Comparison of ENCODE assay signal across 8 cellular contexts in the genomic region with DNA sequence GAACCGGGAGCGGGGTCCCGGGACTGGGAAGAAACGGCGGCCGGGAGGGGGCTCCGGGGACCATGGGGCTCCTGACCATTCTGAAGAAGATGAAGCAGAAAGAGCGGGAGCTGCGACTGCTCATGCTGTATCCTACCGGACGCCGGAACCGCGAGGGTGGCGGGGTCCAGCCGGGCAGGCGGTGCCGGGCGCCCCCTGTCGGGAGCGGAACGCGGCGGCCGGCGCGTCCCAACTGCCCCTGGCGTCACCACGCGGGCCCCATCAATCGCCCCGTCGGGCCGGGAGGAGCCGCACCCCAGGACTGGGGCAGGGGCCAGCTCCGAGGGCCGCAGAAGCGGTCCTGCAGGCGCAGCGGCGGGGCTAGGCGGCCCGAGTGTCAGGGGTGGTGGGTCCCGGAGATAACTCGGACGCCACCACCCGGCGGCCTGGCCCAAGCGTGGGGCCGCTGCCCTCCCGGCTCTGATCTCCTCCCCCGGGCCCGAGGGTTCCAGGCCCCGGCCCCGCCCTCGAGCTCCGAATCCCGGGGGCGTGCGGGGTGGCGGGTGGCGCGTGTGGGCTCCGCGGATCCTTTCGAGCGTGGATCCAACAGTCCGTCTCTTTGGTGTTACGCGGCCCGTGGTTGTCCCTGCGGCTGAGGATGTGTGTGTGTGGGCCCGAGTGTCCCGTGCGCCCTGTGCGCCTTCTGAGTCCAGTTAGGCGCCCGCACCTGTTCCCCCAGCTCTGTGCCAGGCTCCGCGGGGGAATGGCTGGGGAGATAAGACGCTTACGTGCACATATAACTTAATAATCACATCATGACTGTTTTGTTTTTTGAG. TPM values are rescaled to one million over a fixed set of nuclear protein-coding genes. Genes with fewer than 3 reads are reported as not detected.
DNase-seq lines count a peak whose midpoint lies in the region; ATAC-seq, FAIRE-seq and TF ChIP-seq lines count a peak whose summit lies in the region.

A gene (plus strand): TSS at position 15 of the 815 bp plus-strand sequence. CDS start 48 bp downstream, at position 63.

- TF ChIP-seq CTCF in AG04449 (IDR thresholded peaks at IDR 0.05; ENCODE audit: insufficient read depth, low read length, missing control alignments), result peak; percentile 69

- H3K27me3 Mint-ChIP-seq in activated T-helper 2 cell treated with anti-CD3 and anti-CD28 coated beads, Interferon-gamma antibody, Interleukin-2, Interleukin-4, amounts not matched to agents 10 μg/mL and 5 μg/mL and 100 μg/mL, durations not matched to agents 14 hours and 24 hours and 36 hours (ENCODE audit: low read depth), result no peaks in the 10 kb centered on the region

- TF ChIP-seq POLR2A in GM15510 (IDR thresholded peaks at IDR 0.05; ENCODE audit: borderline replicate concordance, extremely low read depth, insufficient read length), result peak; percentile 57

- peak within 1 kb of the TSS; percentile 87 for H3K4me3 ChIP-seq in AG04449 (ENCODE audit: low read depth, low read length)

- DNase-seq in AG04449 (ENCODE audit: low read depth, low spot score), result no peak
- peak; percentile 81 to 84 for DNase-seq in NOMO-1 (lab: John Stamatoyannopoulos, UW; ENCODE audit: unreplicated experiment in 2 of 2)
- DNase-seq in activated T-helper 2 cell treated with anti-CD3 and anti-CD28 coated beads, Interferon-gamma antibody, Interleukin-2, Interleukin-4, amounts not matched to agents 10 μg/mL and 5 μg/mL and 100 μg/mL, durations not matched to agents 14 hours and 24 hours and 36 hours (ENCODE audit: low spot score), result no peak
- DNase-seq in frontal cortex (ENCODE audit: low spot score in 2 of 2), result no peak
- peak; percentile 88 for DNase-seq in posterior vena cava (ENCODE audit: low spot score)
- no peak for DNase-seq in DMS114 treated with DMSO at 0.1 percent for 48 hours (lab: John Stamatoyannopoulos, UW; ENCODE audit: unreplicated experiment)

- peaks cover 24% of the 10 kb centered on the region for H3K36me3 Mint-ChIP-seq in activated T-helper 2 cell treated with anti-CD3 and anti-CD28 coated beads, Interferon-gamma antibody, Interleukin-2, Interleukin-4, amounts not matched to agents 10 μg/mL and 5 μg/mL and 100 μg/mL, durations not matched to agents 14 hours and 24 hours and 36 hours (ENCODE audit: low read depth)

- H3K27ac Mint-ChIP-seq in activated T-helper 2 cell treated with anti-CD3 and anti-CD28 coated beads, Interferon-gamma antibody, Interleukin-2, Interleukin-4, amounts not matched to agents 10 μg/mL and 5 μg/mL and 100 μg/mL, durations not matched to agents 14 hours and 24 hours and 36 hours, result peak within 1 kb of the TSS; percentile 99

- H3K4me3 Mint-ChIP-seq in activated T-helper 2 cell treated with anti-CD3 and anti-CD28 coated beads, Interferon-gamma antibody, Interleukin-2, Interleukin-4, amounts not matched to agents 10 μg/mL and 5 μg/mL and 100 μg/mL, durations not matched to agents 14 hours and 24 hours and 36 hours (ENCODE audit: low read depth), result peak within 1 kb of the TSS; percentile 89

- FAIRE-seq in frontal cortex (lab: Jason Lieb, UNC), result no peak

- H3K9me3 Mint-ChIP-seq in activated T-helper 2 cell treated with anti-CD3 and anti-CD28 coated beads, Interferon-gamma antibody, Interleukin-2, Interleukin-4, amounts not matched to agents 10 μg/mL and 5 μg/mL and 100 μg/mL, durations not matched to agents 14 hours and 24 hours and 36 hours, result no peaks in the 10 kb centered on the region

- CTCF ChIA-PET in AG04449 (lab: Yijun Ruan, JAX), result interaction anchor here (0.6 to 12.4 kb wide), 56 partner anchors 8 to 302 kb away, joined by 3 to 179 read pairs (median 5); a partner anchor contains a TSS

- intact Hi-C loops in activated T-helper 2 cell treated with anti-CD3 and anti-CD28 coated beads, Interferon-gamma antibody, Interleukin-2, Interleukin-4, amounts not matched to agents 10 μg/mL and 5 μg/mL and 100 μg/mL, durations not matched to agents 14 hours and 24 hours and 36 hours (cut with micrococcal nuclease), result loop anchor here (1.0 to 5.0 kb wide), 4 partner anchors 13 to 98 kb away; a partner anchor contains a TSS
- intact Hi-C loops in posterior vena cava (cut with DNase I), result no loop called here

- peaks cover 18% of the 10 kb centered on the region for H3K4me1 Mint-ChIP-seq in activated T-helper 2 cell treated with anti-CD3 and anti-CD28 coated beads, Interferon-gamma antibody, Interleukin-2, Interleukin-4, amounts not matched to agents 10 μg/mL and 5 μg/mL and 100 μg/mL, durations not matched to agents 14 hours and 24 hours and 36 hours (ENCODE audit: low read depth)

- peak; percentile 77 for ATAC-seq in HG02798 (IDR thresholded peaks at IDR 0.05; ENCODE audit: poor library complexity, unreplicated experiment)

- POLR2A ChIA-PET in AG04449 (lab: Yijun Ruan, JAX), result interaction anchor here (0.8 to 1.5 kb wide), 5 partner anchors 12 to 137 kb away, joined by 3 to 13 read pairs (median 3); a partner anchor contains a TSS

RNA-seq across cellular contexts. Expression of the gene that starts here (rescaled TPM):
- 70.0 and 77.0 TPM in 2 replicates for total RNA-seq in activated T-helper 2 cell treated with anti-CD3 and anti-CD28 coated beads, Interferon-gamma antibody, Interleukin-2, Interleukin-4, amounts not matched to agents 10 μg/mL and 5 μg/mL and 100 μg/mL, durations not matched to agents 14 hours and 24 hours and 36 hours
- total RNA-seq in frontal cortex (50.5 TPM), posterior vena cava (10 to 100 TPM; 81.9 to 88.2 TPM)

Comparison
In these comparisons a context has a peak if more than half of its experiments do, and no peak if none do; other contexts are left out.
1. DNase-seq: peak in NOMO-1 (2 of 2) and posterior vena cava (single experiment); none in AG04449 (single experiment), activated T-helper 2 cell treated with anti-CD3 and anti-CD28 coated beads, Interferon-gamma antibody, Interleukin-2, Interleukin-4, amounts not matched to agents 10 μg/mL and 5 μg/mL and 100 μg/mL, durations not matched to agents 14 hours and 24 hours and 36 hours (single experiment), frontal cortex (0 of 2) and DMS114 treated with DMSO at 0.1 percent for 48 hours (single experiment).